Comparison of ENCODE assay signal across 20 cellular contexts in genomic region chr5:53749611-53750010, GRCh38.
DNase-seq lines count a peak whose midpoint lies in the region; ATAC-seq, FAIRE-seq and TF ChIP-seq lines count a peak whose summit lies in the region.
"Had no signal": no experiment of that assay in that cellular context is flagged by ENCODE, and none has a peak within 500 bp of the region (broad histone marks: within the 10 kb centered on the region; RNA-seq: fewer than 3 reads in every experiment).

No MANE protein-coding gene starts in this region.

- peak; percentile 23 for DNase-seq in AG09309 (ENCODE audit: low read depth)
- peak; percentile 47 for DNase-seq in GM04504 (ENCODE audit: low read depth)
- peak; percentile 7 for DNase-seq in foreskin melanocyte
- DNase-seq in spleen, result no peak
- DNase-seq in stimulated activated naive B cell treated with anti-CD40 and anti-IgM and Interleukin-4, amounts not matched to agents 10 μg/mL and 1 μg/mL and 100 μg/mL, for 72 hours, result no peak
- DNase-seq in BE2C, result no peak
- DNase-seq: CD4-positive, alpha-beta T cell; HFFc6; NCI-H1092; NCI-H146; NCI-H2081; NCI-H748 treated with DMSO at 0.1 percent for 48 hours; PC-9 had no signal

- H3K27ac ChIP-seq in spleen, result no peak overlapping the region
- H3K27ac ChIP-seq: KMS-11, PC-9, SJSA1 had no signal

- no peaks in the 10 kb centered on the region for H3K27me3 ChIP-seq in spleen (replicated peaks in 1 of 7)
- no peaks in the 10 kb centered on the region for H3K27me3 ChIP-seq in BE2C
- H3K27me3 ChIP-seq: SJSA1 had no signal

- no peaks in the 10 kb centered on the region for H3K36me3 ChIP-seq in spleen
- no peaks in the 10 kb centered on the region for H3K36me3 ChIP-seq in BE2C
- H3K36me3 ChIP-seq: SJSA1 had no signal

- H3K4me3 ChIP-seq in AG09309 (ENCODE audit: control insufficient read depth, low read depth, low read length), result no peak overlapping the region
- H3K4me3 ChIP-seq in spleen, result no peak overlapping the region
- H3K4me3 ChIP-seq in BE2C (ENCODE audit: low read depth, low read length), result no peak overlapping the region
- H3K4me3 ChIP-seq: GM12878, PC-9, SJSA1 had no signal

- intact Hi-C loops in spleen (cut with DNase I; ENCODE audit: low total_unique reads), result no loop called here

- peaks cover 0 to 6% of the 10 kb centered on the region in 2 donors for H3K27me3 Mint-ChIP-seq in stimulated activated naive B cell treated with anti-CD40 and anti-IgM and Interleukin-4, amounts not matched to agents 10 μg/mL and 1 μg/mL and 100 μg/mL, for 72 hours
- H3K27me3 Mint-ChIP-seq: CD4-positive, alpha-beta T cell had no signal

- TF ChIP-seq CTCF in AG09309 (IDR thresholded peaks at IDR 0.05; ENCODE audit: control insufficient read depth, insufficient read depth, low read depth, low read length, missing control alignments) (no peak), spleen (IDR thresholded peaks at IDR 0.05 in 8 of 11, conservative IDR thresholded peaks at IDR 0.05 in 3 of 11) (no peak), BE2C (IDR thresholded peaks at IDR 0.05; ENCODE audit: low read depth, low read length) (no peak)

- H3K4me1 Mint-ChIP-seq in stimulated activated naive B cell treated with anti-CD40 and anti-IgM and Interleukin-4, amounts not matched to agents 10 μg/mL and 1 μg/mL and 100 μg/mL, for 72 hours, result no peaks in the 10 kb centered on the region

- no peak for ATAC-seq in stimulated activated naive B cell treated with anti-CD40 and anti-IgM and Interleukin-4, amounts not matched to agents 10 μg/mL and 1 μg/mL and 100 μg/mL, for 72 hours (replicated peaks)
- no peak for ATAC-seq in HG02798 (IDR thresholded peaks at IDR 0.05; ENCODE audit: poor library complexity, unreplicated experiment)
- ATAC-seq: GM12878 had no signal

- H3K9me3 Mint-ChIP-seq in stimulated activated naive B cell treated with anti-CD40 and anti-IgM and Interleukin-4, amounts not matched to agents 10 μg/mL and 1 μg/mL and 100 μg/mL, for 72 hours, result peaks cover 26 to 33% of the 10 kb centered on the region in 2 donors

- H3K36me3 Mint-ChIP-seq in stimulated activated naive B cell treated with anti-CD40 and anti-IgM and Interleukin-4, amounts not matched to agents 10 μg/mL and 1 μg/mL and 100 μg/mL, for 72 hours, result peaks cover 3 to 10% of the 10 kb centered on the region in 2 donors

- H3K9me3 ChIP-seq in spleen, result peaks cover 0 to 49% (median 39%) of the 10 kb centered on the region in 8 donors
- H3K9me3 ChIP-seq in BE2C, result no peaks in the 10 kb centered on the region; the same call in 1 of the 2 replicates
- H3K9me3 ChIP-seq: SJSA1 had no signal

- H3K4me3 Mint-ChIP-seq in stimulated activated naive B cell treated with anti-CD40 and anti-IgM and Interleukin-4, amounts not matched to agents 10 μg/mL and 1 μg/mL and 100 μg/mL, for 72 hours, result no peak overlapping the region
- H3K4me3 Mint-ChIP-seq: CD4-positive, alpha-beta T cell; HFFc6 had no signal

- no peaks in the 10 kb centered on the region for H3K4me1 ChIP-seq in spleen
- H3K4me1 ChIP-seq in BE2C, result no peaks in the 10 kb centered on the region
- H3K4me1 ChIP-seq: SJSA1 had no signal

- TF ChIP-seq POLR2A in spleen (IDR thresholded peaks at IDR 0.05), result no peak

- H3K27ac Mint-ChIP-seq in stimulated activated naive B cell treated with anti-CD40 and anti-IgM and Interleukin-4, amounts not matched to agents 10 μg/mL and 1 μg/mL and 100 μg/mL, for 72 hours, result no peak overlapping the region
- H3K27ac Mint-ChIP-seq: CD4-positive, alpha-beta T cell; HFFc6 had no signal

- FAIRE-seq in endometrium (lab: Jason Lieb, UNC), result peak; percentile 63
- FAIRE-seq: GM12878, GM18507, H1 had no signal

- WGBS in spleen, 5 donors, result 74 to 86% (median 80%) methylated on average over 1 of the region's 1 CpG

Comparison
In these comparisons a context has a peak if more than half of its experiments do, and no peak if none do; other contexts are left out.
1. DNase-seq: peak in AG09309 (single experiment), GM04504 (single experiment) and foreskin melanocyte (single experiment); none in spleen (single experiment), stimulated activated naive B cell treated with anti-CD40 and anti-IgM and Interleukin-4, amounts not matched to agents 10 μg/mL and 1 μg/mL and 100 μg/mL, for 72 hours (single experiment) and BE2C (single experiment).